ENCODE assay signal across 17 cellular contexts in genomic region chr2:97967216-97967592, GRCh38. TPM values are rescaled to one million over a fixed set of nuclear protein-coding genes. Genes with fewer than 3 reads are reported as not detected.
DNase-seq lines count a peak whose midpoint lies in the region; ATAC-seq and TF ChIP-seq lines count a peak whose summit lies in the region.
"Had no signal": no experiment of that assay in that cellular context is flagged by ENCODE, and none has a peak within 500 bp of the region (broad histone marks: within the 10 kb centered on the region; RNA-seq: fewer than 3 reads in every experiment).

No MANE protein-coding gene starts in this region.

- no peaks in the 10 kb centered on the region for H3K4me1 ChIP-seq in breast epithelium

- CTCF ChIA-PET in MCF 10A (lab: Yijun Ruan, JAX): interaction anchor here (0.6 to 0.7 kb wide), 2 partner anchors 17 to 160 kb away, joined by 3 to 4 read pairs; no protein-coding TSS in a partner anchor
- CTCF ChIA-PET in activated B cell treated with CpG ODN at 0.5 μM for 24 hours (lab: Charles Lee): no interaction called here

- H3K27me3 ChIP-seq in breast epithelium: no peaks in the 10 kb centered on the region
- H3K27me3 ChIP-seq: dorsolateral prefrontal cortex had no signal

- in situ Hi-C loops in ACHN (cut with HindIII; ENCODE audit: low pct_ligation_motif_present, low pct_unique_long_range_greater_than_20kb, low sequenced_read_pairs): no loop called here

- H3K4me1 Mint-ChIP-seq in MCF 10A (ENCODE audit: insufficient read depth, unreplicated experiment) (peaks cover 33% of the 10 kb centered on the region), activated B cell treated with CpG ODN at 0.5 μM for 24 hours (peaks cover 87% of the 10 kb centered on the region)

- no peak overlapping the region for H3K27ac ChIP-seq in breast epithelium
- H3K27ac ChIP-seq: dorsolateral prefrontal cortex, HL-60 had no signal

- H3K36me3 Mint-ChIP-seq in MCF 10A (ENCODE audit: insufficient read depth, unreplicated experiment) (no peaks in the 10 kb centered on the region), activated B cell treated with CpG ODN at 0.5 μM for 24 hours (ENCODE audit: low read depth) (peaks cover 17% of the 10 kb centered on the region)

- H3K4me3 ChIP-seq in breast epithelium: no peak overlapping the region
- H3K4me3 ChIP-seq: dorsolateral prefrontal cortex had no signal

- TF ChIP-seq CTCF in MCF 10A (IDR thresholded peaks at IDR 0.05; ENCODE audit: unreplicated experiment) (no peak), breast epithelium (IDR thresholded peaks at IDR 0.05) (no peak), activated B cell treated with CpG ODN at 0.5 μM for 24 hours (IDR thresholded peaks at IDR 0.05) (no peak)

- no peak for TF ChIP-seq POLR2A in breast epithelium (IDR thresholded peaks at IDR 0.05)

- intact Hi-C loops in MCF 10A (cut with micrococcal nuclease): no loop called here
- intact Hi-C loops in breast epithelium (cut with DNase I; ENCODE audit: low total_unique reads): no loop called here
- intact Hi-C loops in activated B cell treated with CpG ODN at 0.5 μM for 24 hours (cut with micrococcal nuclease): loop anchor here (2.0 to 5.0 kb wide), 3 partner anchors 14 to 35 kb away; no protein-coding TSS in a partner anchor
- intact Hi-C loops in posterior cingulate gyrus (cut with DNase I): no loop called here

- POLR2A ChIA-PET in MCF 10A (lab: Yijun Ruan, JAX) (interaction anchor here (0.8 to 1.7 kb wide), 6 partner anchors 12 to 156 kb away, joined by 3 to 4 read pairs (median 3); no protein-coding TSS in a partner anchor), activated B cell treated with CpG ODN at 0.5 μM for 24 hours (lab: Charles Lee) (interaction anchor here (0.5 to 1.9 kb wide), 8 partner anchors 9 to 60 kb away, joined by 3 to 6 read pairs (median 4); no protein-coding TSS in a partner anchor)

- no peaks in the 10 kb centered on the region for H3K27me3 Mint-ChIP-seq in MCF 10A (ENCODE audit: insufficient read depth, unreplicated experiment)
- H3K27me3 Mint-ChIP-seq in activated B cell treated with CpG ODN at 0.5 μM for 24 hours: no peaks in the 10 kb centered on the region
- H3K27me3 Mint-ChIP-seq: activated CD4-positive, alpha-beta T cell treated with anti-CD3 and anti-CD28 coated beads for 36 hours; activated T-cell treated with anti-CD3 and anti-CD28 coated beads, Interleukin-2, amount 50 U/mL, for 24 hours had no signal

- H3K9me3 Mint-ChIP-seq in MCF 10A (ENCODE audit: unreplicated experiment): no peaks in the 10 kb centered on the region
- H3K9me3 Mint-ChIP-seq in activated B cell treated with CpG ODN at 0.5 μM for 24 hours: no peaks in the 10 kb centered on the region
- H3K9me3 Mint-ChIP-seq: activated T-cell treated with anti-CD3 and anti-CD28 coated beads, Interleukin-2, amount 50 U/mL, for 24 hours had no signal

- H3K27ac Mint-ChIP-seq in MCF 10A (ENCODE audit: low read depth, unreplicated experiment): peak overlapping the region; percentile 26
- peak overlapping the region; percentile 70 for H3K27ac Mint-ChIP-seq in activated B cell treated with CpG ODN at 0.5 μM for 24 hours
- H3K27ac Mint-ChIP-seq: activated CD4-positive, alpha-beta T cell treated with anti-CD3 and anti-CD28 coated beads for 36 hours; activated T-cell treated with anti-CD3 and anti-CD28 coated beads, Interleukin-2, amount 50 U/mL, for 24 hours had no signal

- no TSS peak for BruUV-seq in MCF 10A (replicated peaks; lab: Mats Ljungman, UMichigan)

- ATAC-seq in HG03095 (IDR thresholded peaks at IDR 0.05; ENCODE audit: unreplicated experiment) (peak; percentile 3), activated B cell treated with CpG ODN at 0.5 μM for 24 hours (ENCODE audit: low read depth) (peak; percentile 35)

- H3K4me3 Mint-ChIP-seq in MCF 10A (ENCODE audit: unreplicated experiment): no peak overlapping the region
- H3K4me3 Mint-ChIP-seq in activated B cell treated with CpG ODN at 0.5 μM for 24 hours: no peak overlapping the region
- H3K4me3 Mint-ChIP-seq: activated CD4-positive, alpha-beta T cell treated with anti-CD3 and anti-CD28 coated beads for 36 hours; activated T-cell treated with anti-CD3 and anti-CD28 coated beads, Interleukin-2, amount 50 U/mL, for 24 hours had no signal

- no peaks in the 10 kb centered on the region for H3K9me3 ChIP-seq in breast epithelium
- H3K9me3 ChIP-seq: Caco-2 had no signal

- no peaks in the 10 kb centered on the region for H3K36me3 ChIP-seq in breast epithelium

- DNase-seq in MCF 10A (ENCODE audit: unreplicated experiment) (no peak), breast epithelium (ENCODE audit: low spot score in 2 of 2) (no peak), activated B cell treated with CpG ODN at 0.5 μM for 24 hours (no peak), posterior cingulate gyrus (no peak), ACHN (no peak), NCI-H2081 (lab: John Stamatoyannopoulos, UW) (no peak), germinal center (ENCODE audit: low spot score) (no peak)
- DNase-seq: activated CD4-positive, alpha-beta T cell treated with anti-CD3 and anti-CD28 coated beads for 36 hours; activated T-cell treated with anti-CD3 and anti-CD28 coated beads, Interleukin-2, amount 50 U/mL, for 24 hours; Caco-2; dorsolateral prefrontal cortex; mesendoderm; occipital lobe; OCI-M1; SW 1271 had no signal

RNA-seq across cellular contexts. Expression of gene TMEM131, which starts 28.5 kb away (rescaled TPM):
- total RNA-seq in MCF 10A (2022): 42.2 and 42.8 TPM in 2 replicates
- total RNA-seq in breast epithelium: 10 to 100 TPM; 30.6 to 47.4 (median 41.3) TPM
- 121 and 146 TPM in 2 replicates for total RNA-seq in activated B cell treated with CpG ODN at 0.5 μM for 24 hours
